16 cellular contexts compared by ENCODE assay signal in genomic region chr16:20611350-20611902, GRCh38. TPM values are rescaled to one million over a fixed set of nuclear protein-coding genes. Genes with fewer than 3 reads are reported as not detected.
DNase-seq lines count a peak whose midpoint lies in the region; ATAC-seq, FAIRE-seq and TF ChIP-seq lines count a peak whose summit lies in the region.
"Had no signal": no experiment of that assay in that cellular context is flagged by ENCODE, and none has a peak within 500 bp of the region (broad histone marks: within the 10 kb centered on the region; RNA-seq: fewer than 3 reads in every experiment).

No MANE protein-coding gene starts in this region.

- H3K36me3 ChIP-seq in mammary epithelial cell (ENCODE audit: insufficient read depth, low read length) (no peaks in the 10 kb centered on the region), lung (ENCODE audit: control insufficient read depth in 2 of 2, insufficient read depth in 2 of 2, low read length in 2 of 2) (no peaks in the 10 kb centered on the region), uterus (no peaks in the 10 kb centered on the region)

- no TSS peak for BruUV-seq in MCF 10A (replicated peaks; lab: Mats Ljungman, UMichigan)
- BruUV-seq in mammary epithelial cell (replicated peaks; lab: Mats Ljungman, UMichigan) = no TSS peak

- intact Hi-C loops in MCF 10A (cut with micrococcal nuclease) (no loop called here), mammary epithelial cell (cut with micrococcal nuclease) (no loop called here), uterus (cut with DNase I; ENCODE audit: low total_unique reads) (no loop called here)

- no peaks in the 10 kb centered on the region for H3K79me2 ChIP-seq in mammary epithelial cell (ENCODE audit: insufficient read depth, low read length)

- H3K4me3 Mint-ChIP-seq in MCF 10A (ENCODE audit: unreplicated experiment) = no peak overlapping the region

- POLR2A ChIA-PET in MCF 10A (lab: Yijun Ruan, JAX) = interaction anchor here (0.7 kb wide), 1 partner anchor 646 kb away, joined by 3 read pairs; no protein-coding TSS in a partner anchor

- H3K4me2 ChIP-seq in mammary epithelial cell (ENCODE audit: insufficient read depth, low read depth, low read length) = no peak overlapping the region
- H3K4me2 ChIP-seq: A549, KMS-11 had no signal

- in situ Hi-C loops in mammary epithelial cell (cut with MboI; ENCODE audit: low sequenced_read_pairs in 2 of 2) = no loop called here

- no peaks in the 10 kb centered on the region for H3K9me3 Mint-ChIP-seq in MCF 10A (ENCODE audit: unreplicated experiment)

- CTCF ChIA-PET in MCF 10A (lab: Yijun Ruan, JAX) = no interaction called here
- CTCF ChIA-PET in mammary epithelial cell (lab: Charles Lee; ENCODE audit: low non-redundant PET) = no interaction called here

- WGBS in mammary epithelial cell (ENCODE audit: low coverage, missing lambda C conversion rate) = 25% methylated on average over 2 of the region's 2 CpGs
- WGBS in lung, 2 donors = 34 to 51% methylated on average over 2 of the region's 2 CpGs

- peaks cover 74% of the 10 kb centered on the region for H3K27me3 Mint-ChIP-seq in MCF 10A (ENCODE audit: insufficient read depth, unreplicated experiment)

- dilution Hi-C loops in mammary epithelial cell (cut with HindIII; ENCODE audit: low sequenced_read_pairs) = no loop called here

- TF ChIP-seq CTCF in MCF 10A (IDR thresholded peaks at IDR 0.05; ENCODE audit: unreplicated experiment) (no peak), mammary epithelial cell (conservative IDR thresholded peaks at IDR 0.05 in 1 of 2, IDR thresholded peaks at IDR 0.05 in 1 of 2; ENCODE audit: extremely low read depth in 1 of 2, insufficient read depth in 1 of 2, low read depth in 1 of 2, low read length in 2 of 2) (no peak), lung (IDR thresholded peaks at IDR 0.05; ENCODE audit: control extremely low read depth, extremely low read depth) (no peak), uterus (IDR thresholded peaks at IDR 0.05) (no peak)

- TF ChIP-seq POLR2A in uterus (IDR thresholded peaks at IDR 0.05) = no peak

- H3K4me3 ChIP-seq in mammary epithelial cell (replicated peaks in 1 of 3; ENCODE audit: insufficient read depth in 1 of 3, low read depth in 2 of 3, low read length in 3 of 3) (no peak overlapping the region), lung (no peak overlapping the region), uterus (no peak overlapping the region)
- H3K4me3 ChIP-seq: A549 had no signal

- H3K27me3 ChIP-seq in mammary epithelial cell (ENCODE audit: insufficient read depth, low read length) (no peaks in the 10 kb centered on the region), lung (ENCODE audit: control insufficient read depth, insufficient read depth) (no peaks in the 10 kb centered on the region), uterus (no peaks in the 10 kb centered on the region)

- H3K4me1 ChIP-seq in mammary epithelial cell (ENCODE audit: insufficient read depth, low read length) (no peaks in the 10 kb centered on the region), lung (ENCODE audit: control insufficient read depth in 2 of 2, insufficient read depth in 2 of 2, low read length in 2 of 2) (peaks cover 0 to 6% of the 10 kb centered on the region in 2 donors), uterus (no peaks in the 10 kb centered on the region)
- H3K4me1 ChIP-seq: A549 had no signal

- no peaks in the 10 kb centered on the region for H3K4me1 Mint-ChIP-seq in MCF 10A (ENCODE audit: insufficient read depth, unreplicated experiment)

- no peak for FAIRE-seq in HTR-8/SVneo (lab: Jason Lieb, UNC)
- FAIRE-seq: A549 had no signal

- H3K9me3 ChIP-seq in mammary epithelial cell (replicated peaks; ENCODE audit: insufficient read depth, low read length) = peaks cover 4% of the 10 kb centered on the region
- peaks cover 0 to 3% of the 10 kb centered on the region in 2 donors for H3K9me3 ChIP-seq in lung (ENCODE audit: control insufficient read depth in 2 of 2, insufficient read depth in 1 of 2, low read length in 1 of 2)
- H3K9me3 ChIP-seq in uterus = no peaks in the 10 kb centered on the region
- H3K9me3 ChIP-seq: A549 had no signal

- ATAC-seq in lung (ENCODE audit: insufficient read depth, low FRiP score) (no peak), GM21786 (IDR thresholded peaks at IDR 0.05; ENCODE audit: unreplicated experiment) (no peak), GM21381 (IDR thresholded peaks at IDR 0.05; ENCODE audit: unreplicated experiment) (no peak)
- ATAC-seq: A549, esophagus mucosa had no signal

- H3K27ac Mint-ChIP-seq in MCF 10A (ENCODE audit: low read depth, unreplicated experiment) = peak overlapping the region; percentile 31

- DNase-seq in MCF 10A (ENCODE audit: unreplicated experiment) (no peak), mammary epithelial cell (no peak), cerebellar cortex (ENCODE audit: low spot score) (peak; percentile 97), lung (ENCODE audit: low spot score) (peak; percentile 70), uterus (no peak), HTR-8/SVneo (ENCODE audit: insufficient read length, low spot score) (no peak)
- DNase-seq: EL, T-helper 2 cell had no signal

- no peak overlapping the region for H3K9ac ChIP-seq in mammary epithelial cell (ENCODE audit: insufficient read depth, low read length)
- H3K9ac ChIP-seq: KMS-11 had no signal

- H3K27ac ChIP-seq in mammary epithelial cell (ENCODE audit: insufficient read depth, low read depth, low read length) (no peak overlapping the region), lung (ENCODE audit: low read depth in 1 of 2, low read length in 1 of 2) (no peak overlapping the region), uterus (peak overlapping the region; percentile 31 to 43)
- H3K27ac ChIP-seq: A549, KMS-11 had no signal

- no peak overlapping the region for H2AFZ ChIP-seq in mammary epithelial cell (ENCODE audit: low read depth, low read length)

- H4K20me1 ChIP-seq in mammary epithelial cell (ENCODE audit: insufficient read depth, low read length) = no peaks in the 10 kb centered on the region

- no peaks in the 10 kb centered on the region for H3K36me3 Mint-ChIP-seq in MCF 10A (ENCODE audit: insufficient read depth, unreplicated experiment)

RNA-seq across cellular contexts. Expression of gene ACSM2B, which starts 35.3 kb away (rescaled TPM):
- total RNA-seq in MCF 10A (2022) (not detected in 2 replicates), mammary epithelial cell (not detected), lung (under 1 TPM; 0.28 to 0.43 TPM), uterus (1 to 10 TPM in 1 of 4 donors, not detected in 3; 1.3 TPM)
- polyA plus RNA-seq in mammary epithelial cell (not detected), lung (under 1 TPM; 0.03 to 0.04 TPM)
- polyA minus RNA-seq in mammary epithelial cell = not detected
- total RNA-seq: activated CD8-positive, alpha-beta memory T cell treated with anti-CD3 and anti-CD28 coated beads for 36 hours; esophagus mucosa; H4; osteoblast had no signal
- polyA plus RNA-seq: A549 had no signal

Comparison
In these comparisons a context has a peak if more than half of its experiments do, and no peak if none do; other contexts are left out.
1. DNase-seq: peak in cerebellar cortex (single experiment) and lung (single experiment); none in MCF 10A (single experiment), mammary epithelial cell (single experiment), uterus (0 of 2) and HTR-8/SVneo (single experiment).
2. H3K27ac ChIP-seq: peak in uterus (2 of 2); none in mammary epithelial cell (single experiment) and lung (0 of 2).